Comparison of ENCODE assay signal across 17 cellular contexts in genomic region chr2:217838409-217838831, GRCh38.
DNase-seq lines count a peak whose midpoint lies in the region; TF ChIP-seq lines count a peak whose summit lies in the region.
"Had no signal": no experiment of that assay in that cellular context is flagged by ENCODE, and none has a peak within 500 bp of the region (broad histone marks: within the 10 kb centered on the region; RNA-seq: fewer than 3 reads in every experiment).

No MANE protein-coding gene starts in this region.

- intact Hi-C loops in dorsolateral prefrontal cortex (cut with DNase I) = loop anchor here in 1 of 2 donors (2.0 to 5.0 kb wide), 2 partner anchors 18 to 49 kb away; no protein-coding TSS in a partner anchor
- intact Hi-C loops in transverse colon (cut with DNase I; ENCODE audit: low total_unique reads) = no loop called here
- intact Hi-C loops in testis (cut with DNase I; ENCODE audit: low total_unique reads) = no loop called here
- intact Hi-C loops in Calu3 (cut with micrococcal nuclease; ENCODE audit: unreplicated experiment) = no loop called here

- peak; percentile 13 to 93 (median 84) for DNase-seq in dorsolateral prefrontal cortex
- DNase-seq in hypothalamus (lab: John Stamatoyannopoulos, UW) = peak in 44 of 51 donors; percentile 18 to 92 (median 70)
- peak; percentile 99 for DNase-seq in pons (ENCODE audit: low spot score)
- no peak for DNase-seq in transverse colon
- no peak for DNase-seq in testis
- DNase-seq in Calu3 = no peak
- DNase-seq in RPMI8226 = no peak
- DNase-seq: activated CD8-positive, alpha-beta memory T cell treated with anti-CD3 and anti-CD28 coated beads for 24 hours; activated gamma-delta T cell; CD8-positive, alpha-beta memory T cell; GDM1; H7; mesenchymal stem cell; stimulated activated CD4-positive, alpha-beta T cell treated with anti-CD3 and anti-CD28 coated beads, Interleukin-4, amount 100 ng/mL, for 24 hours had no signal

- in situ Hi-C loops in transverse colon (cut with MboI; ENCODE audit: low pct_ligation_motif_present in 1 of 4, low pct_unique_long_range_greater_than_20kb in 1 of 4, low sequenced_read_pairs in 3 of 4) = no loop called here

- no peaks in the 10 kb centered on the region for H3K4me1 Mint-ChIP-seq in Calu3 (ENCODE audit: low read depth, unreplicated experiment)
- H3K4me1 Mint-ChIP-seq: CD8-positive, alpha-beta memory T cell; stimulated activated effector memory CD8-positive, alpha-beta T cell treated with anti-CD3 and anti-CD28 coated beads, Interleukin-12 subunit alpha, Interleukin-12 subunit beta, amount 100 ng/mL, for 72 hours had no signal

- H3K27ac Mint-ChIP-seq in Calu3 (ENCODE audit: unreplicated experiment) = no peak overlapping the region
- H3K27ac Mint-ChIP-seq: CD8-positive, alpha-beta memory T cell; stimulated activated effector memory CD8-positive, alpha-beta T cell treated with anti-CD3 and anti-CD28 coated beads, Interleukin-12 subunit alpha, Interleukin-12 subunit beta, amount 100 ng/mL, for 72 hours had no signal

- no peaks in the 10 kb centered on the region for H3K9me3 Mint-ChIP-seq in Calu3 (ENCODE audit: low read depth, unreplicated experiment)
- H3K9me3 Mint-ChIP-seq: CD8-positive, alpha-beta memory T cell; stimulated activated effector memory CD8-positive, alpha-beta T cell treated with anti-CD3 and anti-CD28 coated beads, Interleukin-12 subunit alpha, Interleukin-12 subunit beta, amount 100 ng/mL, for 72 hours had no signal

- no peak for TF ChIP-seq EP300 in transverse colon (IDR thresholded peaks at IDR 0.05; ENCODE audit: low read depth)

- 66% methylated on average over 5 of the region's 5 CpGs; no CpG with 5 or more reads in 1 of the 2 donors for WGBS in transverse colon (ENCODE audit: low coverage in 1 of 2), 2 donors
- 37 to 45% methylated on average over 4 to 5 of the region's 5 CpGs for whole genome bisulfite sequencing in testis, 2 donors

- peaks cover 46% of the 10 kb centered on the region for H3K27me3 Mint-ChIP-seq in Calu3 (ENCODE audit: unreplicated experiment)

- H3K4me3 Mint-ChIP-seq in Calu3 (ENCODE audit: low read depth, unreplicated experiment) = no peak overlapping the region
- H3K4me3 Mint-ChIP-seq: CD8-positive, alpha-beta memory T cell; stimulated activated effector memory CD8-positive, alpha-beta T cell treated with anti-CD3 and anti-CD28 coated beads, Interleukin-12 subunit alpha, Interleukin-12 subunit beta, amount 100 ng/mL, for 72 hours had no signal

- H3K4me3 ChIP-seq in dorsolateral prefrontal cortex (peak overlapping the region in 13 of 59 donors; percentile 3 to 34 (median 9)), transverse colon (no peak overlapping the region), testis (no peak overlapping the region)
- H3K4me3 ChIP-seq: hepatocyte, SJSA1 had no signal

- H3K27ac ChIP-seq in dorsolateral prefrontal cortex (peak overlapping the region in 54 of 59 donors; percentile 6 to 92 (median 69)), transverse colon (peak overlapping the region; percentile 75 to 91 (median 85)), testis (no peak overlapping the region)
- H3K27ac ChIP-seq: SJSA1 had no signal

- no peaks in the 10 kb centered on the region for H3K36me3 Mint-ChIP-seq in Calu3 (ENCODE audit: insufficient read depth, unreplicated experiment)
- H3K36me3 Mint-ChIP-seq: CD8-positive, alpha-beta memory T cell had no signal

- no peaks in the 10 kb centered on the region for H3K36me3 ChIP-seq in transverse colon
- H3K36me3 ChIP-seq in testis (ENCODE audit: low read depth, missing control alignments) = no peaks in the 10 kb centered on the region

- TF ChIP-seq POLR2A in transverse colon (IDR thresholded peaks at IDR 0.05) = no peak
- no peak for TF ChIP-seq POLR2A in testis (IDR thresholded peaks at IDR 0.05)

- CTCF ChIA-PET in Calu3 (lab: Charles Lee) = no interaction called here

- no peaks in the 10 kb centered on the region for H3K9me3 ChIP-seq in transverse colon
- H3K9me3 ChIP-seq in testis = no peaks in the 10 kb centered on the region
- H3K9me3 ChIP-seq: SJSA1 had no signal

- H3K4me1 ChIP-seq in transverse colon (peaks cover 11 to 54% (median 31%) of the 10 kb centered on the region in 4 donors), testis (peaks cover 15% of the 10 kb centered on the region)

- TF ChIP-seq CTCF in dorsolateral prefrontal cortex (IDR thresholded peaks at IDR 0.05 in 54 of 56, conservative IDR thresholded peaks at IDR 0.05 in 2 of 56; ENCODE audit: low read depth in 1 of 56, partially characterized antibody in 56 of 56) (peak in 9 of 56 donors; percentile 4 to 28 (median 16)), transverse colon (IDR thresholded peaks at IDR 0.05) (no peak), testis (IDR thresholded peaks at IDR 0.05) (no peak), Calu3 (IDR thresholded peaks at IDR 0.05; ENCODE audit: unreplicated experiment) (no peak)

- H3K27me3 ChIP-seq in dorsolateral prefrontal cortex = no peaks in the 10 kb centered on the region
- no peaks in the 10 kb centered on the region for H3K27me3 ChIP-seq in transverse colon
- no peaks in the 10 kb centered on the region for H3K27me3 ChIP-seq in testis
- H3K27me3 ChIP-seq: hepatocyte, SJSA1 had no signal

- BruUV-seq in Calu3 (replicated peaks; lab: Mats Ljungman, UMichigan) = no TSS peak

Comparison
In these comparisons a context has a peak if more than half of its experiments do, and no peak if none do; other contexts are left out.
1. DNase-seq: peak in dorsolateral prefrontal cortex (10 of 10), hypothalamus (44 of 51) and pons (single experiment); none in transverse colon (single experiment), testis (single experiment), Calu3 (single experiment) and RPMI8226 (single experiment).
2. H3K27ac ChIP-seq: peak in dorsolateral prefrontal cortex (54 of 59) and transverse colon (4 of 4); none in testis (0 of 2).